In genomic region chr14:59028476-59029202, GRCh38 we compare ENCODE assay signal across 8 cellular contexts.
DNase-seq lines count a peak whose midpoint lies in the region; ATAC-seq and TF ChIP-seq lines count a peak whose summit lies in the region.

No MANE protein-coding gene starts in this region.

- TF ChIP-seq POLR2A in NB4 (IDR thresholded peaks at IDR 0.05; ENCODE audit: extremely low read depth, insufficient read length): no peak

- H3K4me3 ChIP-seq in AG04449 (ENCODE audit: low read depth, low read length) (no peak overlapping the region), NB4 (ENCODE audit: low read depth, low read length) (no peak overlapping the region)

- ATAC-seq in HG02759 (IDR thresholded peaks at IDR 0.05; ENCODE audit: unreplicated experiment): peak; percentile 90

- POLR2A ChIA-PET in AG04449 (lab: Yijun Ruan, JAX): interaction anchor here (1.1 kb wide), 2 partner anchors 390 to 392 kb away, joined by 4 read pairs; no protein-coding TSS in a partner anchor

- in situ Hi-C loops in GM13977 (cut with MboI; ENCODE audit: low pct_unique_long_range_greater_than_20kb, low sequenced_read_pairs, unreplicated experiment) (no loop called here), SK-MEL-5 (cut with HindIII; ENCODE audit: low pct_unique_long_range_greater_than_20kb, low sequenced_read_pairs) (no loop called here)

- CTCF ChIA-PET in AG04449 (lab: Yijun Ruan, JAX): interaction anchor here (0.6 to 3.2 kb wide), 29 partner anchors 9 to 669 kb away, joined by 3 to 74 read pairs (median 3); no protein-coding TSS in a partner anchor

- TF ChIP-seq CTCF in AG04449 (IDR thresholded peaks at IDR 0.05; ENCODE audit: insufficient read depth, low read length, missing control alignments): peak; percentile 91
- TF ChIP-seq CTCF in GM13977 (IDR thresholded peaks at IDR 0.05; ENCODE audit: extremely low read depth, insufficient read depth, missing control alignments): peak; percentile 88
- TF ChIP-seq CTCF in NB4 (IDR thresholded peaks at IDR 0.05; ENCODE audit: low read depth, low read length): peak; percentile 74

- DNase-seq in AG04449 (ENCODE audit: low read depth, low spot score): peak; percentile 87
- DNase-seq in GM13977 (ENCODE audit: low spot score): peak; percentile 46
- peak; percentile 59 for DNase-seq in NB4 (ENCODE audit: low read depth)
- peak; percentile 79 for DNase-seq in SK-MEL-5 (ENCODE audit: low read depth, low spot score)
- DNase-seq in dermis microvascular lymphatic vessel endothelial cell (ENCODE audit: low read depth in 2 of 2): peak; percentile 31 to 64
- DNase-seq in lung microvascular endothelial cell (ENCODE audit: low read depth in 2 of 2): peak; percentile 69 to 76
- DNase-seq in stromal cell of bone marrow (ENCODE audit: low read depth): peak; percentile 77
